1 cellular context compared by ENCODE assay signal in the genomic region with DNA sequence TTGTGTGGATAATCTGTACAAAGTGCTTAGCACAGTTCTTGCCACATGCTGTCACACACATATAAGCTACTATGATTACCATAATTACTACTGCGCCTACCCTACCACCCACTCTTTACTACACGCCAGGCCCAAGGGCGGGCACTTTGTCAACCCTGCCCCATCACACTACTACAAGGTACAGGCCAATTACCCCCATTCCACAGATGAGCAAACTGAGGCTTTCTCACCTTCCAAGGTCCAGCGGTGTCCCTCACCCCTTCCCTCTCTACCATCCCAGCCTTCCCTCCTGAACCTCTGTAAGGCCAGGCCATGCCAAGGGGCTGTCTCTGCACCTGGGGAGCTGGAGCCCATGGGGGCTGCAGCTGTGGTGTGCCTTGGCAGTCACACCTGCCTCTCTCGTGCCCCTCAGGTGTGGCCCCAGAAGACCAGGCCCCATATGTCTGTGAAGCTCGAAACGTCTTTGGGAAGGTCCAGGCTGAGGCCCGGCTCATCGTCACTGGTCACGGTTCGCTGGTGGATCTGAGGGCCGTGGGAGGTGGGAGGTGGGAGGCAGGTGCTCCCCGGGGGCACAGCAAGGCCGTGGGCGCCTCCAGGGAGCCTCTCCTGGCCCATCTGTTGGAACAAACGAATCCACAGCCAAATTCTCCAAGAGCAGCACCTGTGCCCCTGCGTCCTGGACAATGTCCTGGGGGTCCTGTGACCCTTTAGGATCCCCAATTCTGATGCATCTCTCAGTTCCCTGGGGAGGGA.
A peak's percentile ranks its signal among the peaks of the same experiment; 100 is the strongest.
TF ChIP-seq lines count a peak whose summit lies in the region.

No MANE protein-coding gene starts in this region.

TF ChIP-seq in HepG2, 621 proteins besides CTCF, POLR2A, EP300 and RAD21:
- TF ChIP-seq ZNF629 (CRISPR knock-in tag; conservative IDR thresholded peaks at IDR 0.05): peak; percentile 87
- TF ChIP-seq, protein P1, sequence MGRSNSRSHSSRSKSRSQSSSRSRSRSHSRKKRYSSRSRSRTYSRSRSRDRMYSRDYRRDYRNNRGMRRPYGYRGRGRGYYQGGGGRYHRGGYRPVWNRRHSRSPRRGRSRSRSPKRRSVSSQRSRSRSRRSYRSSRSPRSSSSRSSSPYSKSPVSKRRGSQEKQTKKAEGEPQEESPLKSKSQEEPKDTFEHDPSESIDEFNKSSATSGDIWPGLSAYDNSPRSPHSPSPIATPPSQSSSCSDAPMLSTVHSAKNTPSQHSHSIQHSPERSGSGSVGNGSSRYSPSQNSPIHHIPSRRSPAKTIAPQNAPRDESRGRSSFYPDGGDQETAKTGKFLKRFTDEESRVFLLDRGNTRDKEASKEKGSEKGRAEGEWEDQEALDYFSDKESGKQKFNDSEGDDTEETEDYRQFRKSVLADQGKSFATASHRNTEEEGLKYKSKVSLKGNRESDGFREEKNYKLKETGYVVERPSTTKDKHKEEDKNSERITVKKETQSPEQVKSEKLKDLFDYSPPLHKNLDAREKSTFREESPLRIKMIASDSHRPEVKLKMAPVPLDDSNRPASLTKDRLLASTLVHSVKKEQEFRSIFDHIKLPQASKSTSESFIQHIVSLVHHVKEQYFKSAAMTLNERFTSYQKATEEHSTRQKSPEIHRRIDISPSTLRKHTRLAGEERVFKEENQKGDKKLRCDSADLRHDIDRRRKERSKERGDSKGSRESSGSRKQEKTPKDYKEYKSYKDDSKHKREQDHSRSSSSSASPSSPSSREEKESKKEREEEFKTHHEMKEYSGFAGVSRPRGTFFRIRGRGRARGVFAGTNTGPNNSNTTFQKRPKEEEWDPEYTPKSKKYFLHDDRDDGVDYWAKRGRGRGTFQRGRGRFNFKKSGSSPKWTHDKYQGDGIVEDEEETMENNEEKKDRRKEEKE (IDR thresholded peaks at IDR 0.05): no peak
